19 cellular contexts compared by ENCODE assay signal in genomic region chr20:42361402-42361801, GRCh38.
DNase-seq lines count a peak whose midpoint lies in the region; ATAC-seq, FAIRE-seq and TF ChIP-seq lines count a peak whose summit lies in the region.
"Had no signal": no experiment of that assay in that cellular context is flagged by ENCODE, and none has a peak within 500 bp of the region (broad histone marks: within the 10 kb centered on the region; RNA-seq: fewer than 3 reads in every experiment).

No MANE protein-coding gene starts in this region.

- H3K27ac ChIP-seq in Karpas-422 (ENCODE audit: low read length) = no peak overlapping the region
- H3K27ac ChIP-seq: C4-2B, HL-60 had no signal

- TF ChIP-seq POLR2A in H54 (IDR thresholded peaks at IDR 0.05; ENCODE audit: low read depth, low read length) = no peak

- H3K9me3 ChIP-seq in Karpas-422 (ENCODE audit: low read length) = no peaks in the 10 kb centered on the region
- H3K9me3 ChIP-seq: Caco-2 had no signal

- H3K36me3 Mint-ChIP-seq in progenitor cell of endocrine pancreas (ENCODE audit: insufficient read depth) = no peaks in the 10 kb centered on the region

- peak; percentile 63 for ATAC-seq in HG02759 (IDR thresholded peaks at IDR 0.05; ENCODE audit: unreplicated experiment)

- peaks cover 5% of the 10 kb centered on the region for H3K27me3 Mint-ChIP-seq in progenitor cell of endocrine pancreas
- H3K27me3 Mint-ChIP-seq: CD4-positive, alpha-beta T cell had no signal

- no peaks in the 10 kb centered on the region for H3K9me3 Mint-ChIP-seq in progenitor cell of endocrine pancreas (ENCODE audit: low read depth)
- H3K9me3 Mint-ChIP-seq: H9 had no signal

- no peak overlapping the region for H3K4me3 Mint-ChIP-seq in progenitor cell of endocrine pancreas (ENCODE audit: low read depth)
- H3K4me3 Mint-ChIP-seq: CD4-positive, alpha-beta T cell; H9 had no signal

- H3K27ac Mint-ChIP-seq in progenitor cell of endocrine pancreas = peak overlapping the region; percentile 39
- H3K27ac Mint-ChIP-seq: CD4-positive, alpha-beta T cell; H9 had no signal

- peaks cover 12% of the 10 kb centered on the region for H3K4me1 ChIP-seq in Karpas-422 (ENCODE audit: low read length)
- H3K4me1 ChIP-seq: Caco-2 had no signal

- H3K36me3 ChIP-seq in Karpas-422 (ENCODE audit: insufficient read depth, low read length) = no peaks in the 10 kb centered on the region

- no peak overlapping the region for H3K4me3 ChIP-seq in Karpas-422 (ENCODE audit: low read length)

- no peaks in the 10 kb centered on the region for H3K9me2 ChIP-seq in Karpas-422 (replicated peaks; ENCODE audit: insufficient read depth, low read length)

- no peak for TF ChIP-seq CTCF in progenitor cell of endocrine pancreas (IDR thresholded peaks at IDR 0.05; ENCODE audit: unreplicated experiment)

- H4K20me1 ChIP-seq in Karpas-422 (ENCODE audit: insufficient read depth, low read depth, low read length) = peaks cover 10% of the 10 kb centered on the region; the same call in 1 of the 2 replicates

- no peaks in the 10 kb centered on the region for H3K79me2 ChIP-seq in Karpas-422 (ENCODE audit: low read length)

- H3K4me1 Mint-ChIP-seq in progenitor cell of endocrine pancreas (ENCODE audit: low read depth) = no peaks in the 10 kb centered on the region

- H3K9ac ChIP-seq in Karpas-422 (ENCODE audit: low read length) = no peak overlapping the region

- DNase-seq in Karpas-422 (peak; percentile 75), NCI-H524 treated with DMSO at 0.1 percent for 48 hours (lab: John Stamatoyannopoulos, UW) (peak; percentile 26), progenitor cell of endocrine pancreas (ENCODE audit: low spot score, unreplicated experiment) (no peak), NCI-H2107 (lab: John Stamatoyannopoulos, UW) (no peak), H54 (ENCODE audit: insufficient read length, low spot score) (no peak), superior temporal gyrus (ENCODE audit: extremely low spot score) (no peak), MV-4-11 (lab: John Stamatoyannopoulos, UW) (no peak)
- DNase-seq: ACHN; Caco-2; CD4-positive, alpha-beta T cell; DMS79; GDM1; GOT3; H9 had no signal

- FAIRE-seq in H54 (lab: Jason Lieb, UNC) = no peak
- FAIRE-seq: A204.1, D721Med had no signal

- no peaks in the 10 kb centered on the region for H3K27me3 ChIP-seq in Karpas-422 (ENCODE audit: low read length)

- no peak overlapping the region for H2AFZ ChIP-seq in Karpas-422 (ENCODE audit: low read length)

- H3K4me2 ChIP-seq in Karpas-422 (ENCODE audit: low read depth, low read length, poor library complexity, severe bottlenecking) = no peak overlapping the region

Comparison
In these comparisons a context has a peak if more than half of its experiments do, and no peak if none do; other contexts are left out.
1. DNase-seq: peak in Karpas-422 (single experiment) and NCI-H524 treated with DMSO at 0.1 percent for 48 hours (single experiment); none in progenitor cell of endocrine pancreas (single experiment), NCI-H2107 (single experiment), H54 (single experiment), superior temporal gyrus (single experiment) and MV-4-11 (single experiment).